Comparison of ENCODE assay signal across 14 cellular contexts in the genomic region with DNA sequence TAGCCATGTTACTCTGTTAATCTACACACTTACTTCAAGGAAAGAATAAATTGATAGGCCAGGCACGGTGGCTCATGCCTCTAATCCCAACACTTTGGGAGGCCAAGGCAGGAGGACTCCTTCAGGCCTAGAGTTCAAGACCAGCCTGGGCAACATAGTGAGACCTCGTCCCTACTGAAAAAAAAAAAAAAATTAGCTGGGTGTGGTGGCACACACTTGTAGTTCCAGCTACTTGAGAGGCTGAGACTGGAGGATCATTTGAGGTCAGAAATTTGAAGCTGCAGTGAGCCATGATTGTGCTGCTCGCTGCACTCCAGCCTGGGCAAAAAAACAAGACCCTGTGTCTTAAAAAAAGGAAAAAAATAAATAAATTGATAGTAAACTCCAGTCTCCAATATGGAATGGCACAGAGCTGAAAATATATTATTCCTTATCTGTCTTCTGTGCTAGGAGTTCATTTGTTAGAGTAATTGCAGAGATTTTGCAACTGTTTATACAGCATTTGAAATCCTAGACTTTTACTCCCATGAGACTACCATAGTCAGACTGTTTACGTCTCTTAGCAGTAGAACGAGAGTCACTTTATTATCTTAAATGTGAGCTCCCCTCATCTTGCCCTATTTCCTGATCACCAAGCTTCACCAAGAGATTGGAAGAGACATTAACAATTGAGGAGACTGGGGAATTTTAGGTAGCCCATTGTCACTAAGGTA. TPM values are rescaled to one million over a fixed set of nuclear protein-coding genes. Genes with fewer than 3 reads are reported as not detected.
A peak's percentile ranks its signal among the peaks of the same experiment; 100 is the strongest.
DNase-seq lines count a peak whose midpoint lies in the region; ATAC-seq and TF ChIP-seq lines count a peak whose summit lies in the region.
"Had no signal": no experiment of that assay in that cellular context is flagged by ENCODE, and none has a peak within 500 bp of the region (broad histone marks: within the 10 kb centered on the region; RNA-seq: fewer than 3 reads in every experiment).

No MANE protein-coding gene starts in this region.

- ATAC-seq in HG03439 (IDR thresholded peaks at IDR 0.05; ENCODE audit: unreplicated experiment) (no peak), HG03571 (IDR thresholded peaks at IDR 0.05; ENCODE audit: unreplicated experiment) (no peak), SK-N-SH treated with all-trans-retinoic acid at 6 μM for 48 hours (no peak)
- no peak for ATAC-seq in activated naive CD4-positive, alpha-beta T cell treated with anti-CD3 and anti-CD28 coated beads, Interleukin-2, amount 50 U/mL, for 72 hours

- H3K4me3 ChIP-seq in skeletal muscle cell (ENCODE audit: low read depth, low read length), result no peak overlapping the region
- H3K4me3 ChIP-seq: colonic mucosa, HAP-1 had no signal

- DNase-seq in GM03348 (ENCODE audit: low spot score) (peak; percentile 39), NCI-H2171 (lab: John Stamatoyannopoulos, UW) (peak; percentile 30), fibroblast of the conjunctiva (ENCODE audit: low read depth) (peak; percentile 69), skeletal muscle cell (ENCODE audit: low read depth) (peak; percentile 85)
- no peak for DNase-seq in activated naive CD4-positive, alpha-beta T cell treated with anti-CD3 and anti-CD28 coated beads, Interleukin-2, amount 50 U/mL, for 72 hours (ENCODE audit: low spot score in 2 of 2)
- DNase-seq: colonic mucosa, DMS153, kidney, NCI-H1417 treated with DMSO at 0.1 percent for 48 hours had no signal

- H3K9me3 Mint-ChIP-seq in activated naive CD4-positive, alpha-beta T cell treated with anti-CD3 and anti-CD28 coated beads, Interleukin-2, amount 50 U/mL, for 72 hours, result no peaks in the 10 kb centered on the region
- H3K9me3 Mint-ChIP-seq: neural crest cell had no signal

- H3K36me3 Mint-ChIP-seq in activated naive CD4-positive, alpha-beta T cell treated with anti-CD3 and anti-CD28 coated beads, Interleukin-2, amount 50 U/mL, for 72 hours, result no peaks in the 10 kb centered on the region

- no peak overlapping the region for H3K27ac Mint-ChIP-seq in activated naive CD4-positive, alpha-beta T cell treated with anti-CD3 and anti-CD28 coated beads, Interleukin-2, amount 50 U/mL, for 72 hours

TF ChIP-seq in SK-N-SH treated with all-trans-retinoic acid at 6 μM for 48 hours, 23 proteins besides CTCF, POLR2A, EP300 and RAD21:
- TF ChIP-seq SNAI2 (CRISPR knock-in tag; IDR thresholded peaks at IDR 0.05) (no peak), TOX (CRISPR knock-in tag; IDR thresholded peaks at IDR 0.05; ENCODE audit: borderline replicate concordance) (no peak), ZNF8 (CRISPR knock-in tag; IDR thresholded peaks at IDR 0.05) (no peak)

RNA-seq across cellular contexts. Expression of a gene that starts 18.8 kb away (rescaled TPM):
- total RNA-seq in activated naive CD4-positive, alpha-beta T cell treated with anti-CD3 and anti-CD28 coated beads, Interleukin-2, amount 50 U/mL, for 72 hours, result 10 to 100 TPM; 44.8 to 47.7 TPM

Comparison
In these comparisons a context has a peak if more than half of its experiments do, and no peak if none do; other contexts are left out.
1. DNase-seq: peak in GM03348 (single experiment), NCI-H2171 (single experiment), fibroblast of the conjunctiva (single experiment) and skeletal muscle cell (single experiment); none in activated naive CD4-positive, alpha-beta T cell treated with anti-CD3 and anti-CD28 coated beads, Interleukin-2, amount 50 U/mL, for 72 hours (0 of 2).